ENCODE assay signal across 8 cellular contexts in genomic region chr11:121451982-121452608, GRCh38. TPM values are rescaled to one million over a fixed set of nuclear protein-coding genes. Genes with fewer than 3 reads are reported as not detected.
DNase-seq lines count a peak whose midpoint lies in the region; ATAC-seq lines count a peak whose summit lies in the region.

TSS of gene SORL1 (plus strand) at chr11:121452314. CDS start at chr11:121452332, 18 bp downstream.

- peak within 1 kb of the TSS; percentile 93 for H3K4me3 Mint-ChIP-seq in activated T-cell treated with anti-CD3 and anti-CD28 coated beads, Interleukin-2, amount 50 U/mL, for 24 hours

- peak; percentile 59 for ATAC-seq in GM18502 (IDR thresholded peaks at IDR 0.05; ENCODE audit: poor library complexity, unreplicated experiment)
- peak; percentile 42 for ATAC-seq in HG03066 (IDR thresholded peaks at IDR 0.05; ENCODE audit: low read depth, unreplicated experiment)

- no peaks in the 10 kb centered on the region for H3K27me3 ChIP-seq in esophagus (ENCODE audit: control insufficient read depth in 1 of 2, insufficient read depth in 2 of 2, low read length in 2 of 2)
- H3K27me3 ChIP-seq in muscle layer of colon (ENCODE audit: control insufficient read depth in 1 of 2, insufficient read depth in 2 of 2, low read length in 2 of 2), result no peaks in the 10 kb centered on the region

- H3K36me3 ChIP-seq in esophagus (ENCODE audit: control insufficient read depth in 2 of 2, insufficient read depth in 2 of 2, low read length in 1 of 2) (no peaks in the 10 kb centered on the region), muscle layer of colon (ENCODE audit: insufficient read depth, low read length) (no peaks in the 10 kb centered on the region)

- no peaks in the 10 kb centered on the region for H3K9me3 ChIP-seq in esophagus (ENCODE audit: control insufficient read depth in 2 of 2, insufficient read depth in 1 of 2, low read depth in 1 of 2, low read length in 1 of 2)
- no peaks in the 10 kb centered on the region for H3K9me3 ChIP-seq in muscle layer of colon (ENCODE audit: low read length)

- H3K4me1 Mint-ChIP-seq in activated T-cell treated with anti-CD3 and anti-CD28 coated beads, Interleukin-2, amount 50 U/mL, for 24 hours (ENCODE audit: low read depth), result peaks cover 88% of the 10 kb centered on the region

- peak within 1 kb of the TSS; percentile 14 for H3K9ac ChIP-seq in muscle layer of colon (ENCODE audit: low read length)

- peak within 1 kb of the TSS; percentile 95 for H3K27ac Mint-ChIP-seq in activated T-cell treated with anti-CD3 and anti-CD28 coated beads, Interleukin-2, amount 50 U/mL, for 24 hours

- DNase-seq in ACHN (peak; percentile 60), NCI-H446 (lab: John Stamatoyannopoulos, UW) (peak; percentile 63 to 71)
- DNase-seq in activated T-cell treated with anti-CD3 and anti-CD28 coated beads, Interleukin-2, amount 50 U/mL, for 24 hours, result peak; percentile 85
- peak; percentile 67 for DNase-seq in stimulated activated naive CD4-positive, alpha-beta T cell treated with Interleukin-2 at 50 U/mL for 16 hours (lab: John Stamatoyannopoulos, UW)

- H3K4me1 ChIP-seq in esophagus (ENCODE audit: control insufficient read depth in 2 of 2, insufficient read depth in 2 of 2, low read length in 1 of 2) (peaks cover 0 to 6% of the 10 kb centered on the region in 2 donors), muscle layer of colon (ENCODE audit: insufficient read depth, low read length) (peaks cover 15% of the 10 kb centered on the region)

- in situ Hi-C loops in ACHN (cut with HindIII; ENCODE audit: low pct_ligation_motif_present, low pct_unique_long_range_greater_than_20kb, low sequenced_read_pairs), result no loop called here

- H3K36me3 Mint-ChIP-seq in activated T-cell treated with anti-CD3 and anti-CD28 coated beads, Interleukin-2, amount 50 U/mL, for 24 hours (ENCODE audit: low read depth), result peaks cover 11% of the 10 kb centered on the region

- H3K27ac ChIP-seq in esophagus (ENCODE audit: low read depth in 2 of 2, low read length in 1 of 2) (peak within 1 kb of the TSS; percentile 59 to 71), muscle layer of colon (ENCODE audit: low read depth, low read length) (peak within 1 kb of the TSS; percentile 69)

- no peaks in the 10 kb centered on the region for H3K27me3 Mint-ChIP-seq in activated T-cell treated with anti-CD3 and anti-CD28 coated beads, Interleukin-2, amount 50 U/mL, for 24 hours

- peak within 1 kb of the TSS; percentile 86 to 91 for H3K4me3 ChIP-seq in esophagus (ENCODE audit: low read depth in 1 of 2, low read length in 2 of 2)
- peak within 1 kb of the TSS; percentile 73 to 86 for H3K4me3 ChIP-seq in muscle layer of colon (ENCODE audit: low read depth in 1 of 2, low read length in 2 of 2)

- H3K9me3 Mint-ChIP-seq in activated T-cell treated with anti-CD3 and anti-CD28 coated beads, Interleukin-2, amount 50 U/mL, for 24 hours, result no peaks in the 10 kb centered on the region

- WGBS in esophagus, 2 donors, result 0 to 1% methylated on average over 76 to 89 of the region's 89 CpGs

RNA-seq across cellular contexts. Expression of gene SORL1, which starts in this region (rescaled TPM):
- polyA plus RNA-seq in esophagus, result 1 to 10 TPM; 2.5 to 3.0 TPM

Comparison
In these comparisons a context has a peak if more than half of its experiments do, and no peak if none do; other contexts are left out.
1. Peak in every context shown above with its lines: DNase-seq, ATAC-seq, H3K4me3 ChIP-seq and H3K27ac ChIP-seq.